Comparison of ENCODE assay signal across 1 cellular context in genomic region chr16:68737730-68738590, GRCh38.
TF ChIP-seq lines count a peak whose summit lies in the region.

No MANE protein-coding gene starts in this region.

TF ChIP-seq in HepG2, 621 proteins besides CTCF, POLR2A, EP300 and RAD21 (continued from another document and continues in another):
- TF ChIP-seq, protein P1, sequence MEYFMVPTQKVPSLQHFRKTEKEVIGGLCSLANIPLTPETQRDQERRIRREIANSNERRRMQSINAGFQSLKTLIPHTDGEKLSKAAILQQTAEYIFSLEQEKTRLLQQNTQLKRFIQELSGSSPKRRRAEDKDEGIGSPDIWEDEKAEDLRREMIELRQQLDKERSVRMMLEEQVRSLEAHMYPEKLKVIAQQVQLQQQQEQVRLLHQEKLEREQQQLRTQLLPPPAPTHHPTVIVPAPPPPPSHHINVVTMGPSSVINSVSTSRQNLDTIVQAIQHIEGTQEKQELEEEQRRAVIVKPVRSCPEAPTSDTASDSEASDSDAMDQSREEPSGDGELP (IDR thresholded peaks at IDR 0.05; ENCODE audit: borderline replicate concordance, low read depth), result no peak
- 0 out of 2 replicates have a peak, but pooled peaks have one; percentile 36 for TF ChIP-seq SP2 (CRISPR knock-in tag; IDR thresholded peaks at IDR 0.05)
- TF ChIP-seq, protein P2, sequence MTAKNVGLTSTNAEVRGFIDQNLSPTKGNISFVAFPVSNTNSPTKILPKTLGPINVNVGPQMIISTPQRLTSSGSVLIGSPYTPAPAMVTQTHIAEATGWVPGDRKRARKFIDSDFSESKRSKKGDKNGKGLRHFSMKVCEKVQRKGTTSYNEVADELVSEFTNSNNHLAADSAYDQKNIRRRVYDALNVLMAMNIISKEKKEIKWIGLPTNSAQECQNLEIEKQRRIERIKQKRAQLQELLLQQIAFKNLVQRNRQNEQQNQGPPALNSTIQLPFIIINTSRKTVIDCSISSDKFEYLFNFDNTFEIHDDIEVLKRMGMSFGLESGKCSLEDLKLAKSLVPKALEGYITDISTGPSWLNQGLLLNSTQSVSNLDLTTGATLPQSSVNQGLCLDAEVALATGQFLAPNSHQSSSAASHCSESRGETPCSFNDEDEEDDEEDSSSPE (CRISPR knock-in tag; IDR thresholded peaks at IDR 0.05), result peak; percentile 30; the same call in 1 of the 2 replicates
- 0 out of 2 replicates have a peak, but pooled peaks have one; percentile 47 for TF ChIP-seq YEATS2 (CRISPR knock-in tag; IDR thresholded peaks at IDR 0.05; ENCODE audit: borderline replicate concordance)
- 0 out of 2 replicates have a peak, but pooled peaks have one; percentile 24 for TF ChIP-seq ZNF792 (CRISPR knock-in tag; IDR thresholded peaks at IDR 0.05)
- no peak for TF ChIP-seq ZNF3 (CRISPR knock-in tag; IDR thresholded peaks at IDR 0.05)
- peak; percentile 70; the same call in 1 of the 2 replicates for TF ChIP-seq THAP7 (CRISPR knock-in tag; IDR thresholded peaks at IDR 0.05)
- peak; percentile 59 for TF ChIP-seq UBTF (CRISPR knock-in tag; IDR thresholded peaks at IDR 0.05)
- TF ChIP-seq ZNF777 (CRISPR knock-in tag; IDR thresholded peaks at IDR 0.05), result peak; percentile 67
- 0 out of 2 replicates have a peak, but pooled peaks have one; percentile 52 for TF ChIP-seq ZNF547 (CRISPR knock-in tag; IDR thresholded peaks at IDR 0.05)
- TF ChIP-seq, protein P3, sequence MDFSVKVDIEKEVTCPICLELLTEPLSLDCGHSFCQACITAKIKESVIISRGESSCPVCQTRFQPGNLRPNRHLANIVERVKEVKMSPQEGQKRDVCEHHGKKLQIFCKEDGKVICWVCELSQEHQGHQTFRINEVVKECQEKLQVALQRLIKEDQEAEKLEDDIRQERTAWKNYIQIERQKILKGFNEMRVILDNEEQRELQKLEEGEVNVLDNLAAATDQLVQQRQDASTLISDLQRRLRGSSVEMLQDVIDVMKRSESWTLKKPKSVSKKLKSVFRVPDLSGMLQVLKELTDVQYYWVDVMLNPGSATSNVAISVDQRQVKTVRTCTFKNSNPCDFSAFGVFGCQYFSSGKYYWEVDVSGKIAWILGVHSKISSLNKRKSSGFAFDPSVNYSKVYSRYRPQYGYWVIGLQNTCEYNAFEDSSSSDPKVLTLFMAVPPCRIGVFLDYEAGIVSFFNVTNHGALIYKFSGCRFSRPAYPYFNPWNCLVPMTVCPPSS (IDR thresholded peaks at IDR 0.05), result no peak
- no peak for TF ChIP-seq ZNF513 (CRISPR knock-in tag; conservative IDR thresholded peaks at IDR 0.05)
- TF ChIP-seq, protein P4, sequence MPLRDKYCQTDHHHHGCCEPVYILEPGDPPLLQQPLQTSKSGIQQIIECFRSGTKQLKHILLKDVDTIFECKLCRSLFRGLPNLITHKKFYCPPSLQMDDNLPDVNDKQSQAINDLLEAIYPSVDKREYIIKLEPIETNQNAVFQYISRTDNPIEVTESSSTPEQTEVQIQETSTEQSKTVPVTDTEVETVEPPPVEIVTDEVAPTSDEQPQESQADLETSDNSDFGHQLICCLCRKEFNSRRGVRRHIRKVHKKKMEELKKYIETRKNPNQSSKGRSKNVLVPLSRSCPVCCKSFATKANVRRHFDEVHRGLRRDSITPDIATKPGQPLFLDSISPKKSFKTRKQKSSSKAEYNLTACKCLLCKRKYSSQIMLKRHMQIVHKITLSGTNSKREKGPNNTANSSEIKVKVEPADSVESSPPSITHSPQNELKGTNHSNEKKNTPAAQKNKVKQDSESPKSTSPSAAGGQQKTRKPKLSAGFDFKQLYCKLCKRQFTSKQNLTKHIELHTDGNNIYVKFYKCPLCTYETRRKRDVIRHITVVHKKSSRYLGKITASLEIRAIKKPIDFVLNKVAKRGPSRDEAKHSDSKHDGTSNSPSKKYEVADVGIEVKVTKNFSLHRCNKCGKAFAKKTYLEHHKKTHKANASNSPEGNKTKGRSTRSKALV (CRISPR knock-in tag; IDR thresholded peaks at IDR 0.05), result peak; percentile 73
- 0 out of 2 replicates have a peak, but pooled peaks have one; percentile 44 for TF ChIP-seq RFXAP (CRISPR knock-in tag; IDR thresholded peaks at IDR 0.05; ENCODE audit: borderline replicate concordance)
- peak; percentile 37; the same call in 1 of the 2 replicates for TF ChIP-seq FOXO1 (CRISPR knock-in tag; IDR thresholded peaks at IDR 0.05)
- peak; percentile 66; the same call in 1 of the 2 replicates for TF ChIP-seq ZNF580 (CRISPR knock-in tag; IDR thresholded peaks at IDR 0.05; ENCODE audit: borderline replicate concordance, low read depth)
- TF ChIP-seq ZNF746 (CRISPR knock-in tag; IDR thresholded peaks at IDR 0.05), result no peak
- TF ChIP-seq MYC (CRISPR knock-in tag; IDR thresholded peaks at IDR 0.05; ENCODE audit: borderline replicate concordance), result 0 out of 2 replicates have a peak, but pooled peaks have one; percentile 35
- no peak for TF ChIP-seq NR2C2 (CRISPR knock-in tag; IDR thresholded peaks at IDR 0.05; ENCODE audit: borderline replicate concordance)
- peak; percentile 25; the same call in 1 of the 2 replicates for TF ChIP-seq PITX1 (CRISPR knock-in tag; IDR thresholded peaks at IDR 0.05)
- TF ChIP-seq ZBTB43 (CRISPR knock-in tag; conservative IDR thresholded peaks at IDR 0.05), result 0 out of 2 replicates have a peak, but pooled peaks have one; percentile 44
- no peak for TF ChIP-seq MXI1 (IDR thresholded peaks at IDR 0.05; ENCODE audit: borderline replicate concordance, low read depth, low read length)
- TF ChIP-seq PAXIP1 (CRISPR knock-in tag; conservative IDR thresholded peaks at IDR 0.05), result no peak; the same call in 1 of the 2 replicates
- peak; percentile 68; the same call in 1 of the 2 replicates for TF ChIP-seq KDM3A (CRISPR knock-in tag; IDR thresholded peaks at IDR 0.05; ENCODE audit: low read depth)
- 0 out of 2 replicates have a peak, but pooled peaks have one; percentile 24 for TF ChIP-seq NFATC3 (CRISPR knock-in tag; IDR thresholded peaks at IDR 0.05)
- no peak for TF ChIP-seq ZNF83 (CRISPR knock-in tag; IDR thresholded peaks at IDR 0.05; ENCODE audit: borderline replicate concordance)
- TF ChIP-seq JDP2 (CRISPR knock-in tag; IDR thresholded peaks at IDR 0.05; ENCODE audit: borderline replicate concordance), result no peak
- TF ChIP-seq, protein P5, sequence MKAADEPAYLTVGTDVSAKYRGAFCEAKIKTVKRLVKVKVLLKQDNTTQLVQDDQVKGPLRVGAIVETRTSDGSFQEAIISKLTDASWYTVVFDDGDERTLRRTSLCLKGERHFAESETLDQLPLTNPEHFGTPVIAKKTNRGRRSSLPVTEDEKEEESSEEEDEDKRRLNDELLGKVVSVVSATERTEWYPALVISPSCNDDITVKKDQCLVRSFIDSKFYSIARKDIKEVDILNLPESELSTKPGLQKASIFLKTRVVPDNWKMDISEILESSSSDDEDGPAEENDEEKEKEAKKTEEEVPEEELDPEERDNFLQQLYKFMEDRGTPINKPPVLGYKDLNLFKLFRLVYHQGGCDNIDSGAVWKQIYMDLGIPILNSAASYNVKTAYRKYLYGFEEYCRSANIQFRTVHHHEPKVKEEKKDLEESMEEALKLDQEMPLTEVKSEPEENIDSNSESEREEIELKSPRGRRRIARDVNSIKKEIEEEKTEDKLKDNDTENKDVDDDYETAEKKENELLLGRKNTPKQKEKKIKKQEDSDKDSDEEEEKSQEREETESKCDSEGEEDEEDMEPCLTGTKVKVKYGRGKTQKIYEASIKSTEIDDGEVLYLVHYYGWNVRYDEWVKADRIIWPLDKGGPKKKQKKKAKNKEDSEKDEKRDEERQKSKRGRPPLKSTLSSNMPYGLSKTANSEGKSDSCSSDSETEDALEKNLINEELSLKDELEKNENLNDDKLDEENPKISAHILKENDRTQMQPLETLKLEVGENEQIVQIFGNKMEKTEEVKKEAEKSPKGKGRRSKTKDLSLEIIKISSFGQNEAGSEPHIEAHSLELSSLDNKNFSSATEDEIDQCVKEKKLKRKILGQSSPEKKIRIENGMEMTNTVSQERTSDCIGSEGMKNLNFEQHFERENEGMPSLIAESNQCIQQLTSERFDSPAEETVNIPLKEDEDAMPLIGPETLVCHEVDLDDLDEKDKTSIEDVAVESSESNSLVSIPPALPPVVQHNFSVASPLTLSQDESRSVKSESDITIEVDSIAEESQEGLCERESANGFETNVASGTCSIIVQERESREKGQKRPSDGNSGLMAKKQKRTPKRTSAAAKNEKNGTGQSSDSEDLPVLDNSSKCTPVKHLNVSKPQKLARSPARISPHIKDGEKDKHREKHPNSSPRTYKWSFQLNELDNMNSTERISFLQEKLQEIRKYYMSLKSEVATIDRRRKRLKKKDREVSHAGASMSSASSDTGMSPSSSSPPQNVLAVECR (CRISPR knock-in tag; IDR thresholded peaks at IDR 0.05; ENCODE audit: borderline replicate concordance), result peak; percentile 45; the same call in 1 of the 2 replicates
- TF ChIP-seq MIXL1 (CRISPR knock-in tag; IDR thresholded peaks at IDR 0.05), result 0 out of 2 replicates have a peak, but pooled peaks have one; percentile 13
- TF ChIP-seq LCORL (IDR thresholded peaks at IDR 0.05), result no peak
- peak; percentile 87; the same call in 1 of the 2 replicates for TF ChIP-seq LCORL (CRISPR knock-in tag; IDR thresholded peaks at IDR 0.05)
- no peak for TF ChIP-seq ZNF737 (CRISPR knock-in tag; IDR thresholded peaks at IDR 0.05; ENCODE audit: borderline replicate concordance)
- peak; percentile 93 for TF ChIP-seq ZSCAN25 (CRISPR knock-in tag; IDR thresholded peaks at IDR 0.05)
- peak; percentile 69 for TF ChIP-seq HDAC1 (CRISPR knock-in tag; IDR thresholded peaks at IDR 0.05)
- TF ChIP-seq TEF (CRISPR knock-in tag; IDR thresholded peaks at IDR 0.05), result no peak
